ENCODE assay signal across 19 cellular contexts in the genomic region with DNA sequence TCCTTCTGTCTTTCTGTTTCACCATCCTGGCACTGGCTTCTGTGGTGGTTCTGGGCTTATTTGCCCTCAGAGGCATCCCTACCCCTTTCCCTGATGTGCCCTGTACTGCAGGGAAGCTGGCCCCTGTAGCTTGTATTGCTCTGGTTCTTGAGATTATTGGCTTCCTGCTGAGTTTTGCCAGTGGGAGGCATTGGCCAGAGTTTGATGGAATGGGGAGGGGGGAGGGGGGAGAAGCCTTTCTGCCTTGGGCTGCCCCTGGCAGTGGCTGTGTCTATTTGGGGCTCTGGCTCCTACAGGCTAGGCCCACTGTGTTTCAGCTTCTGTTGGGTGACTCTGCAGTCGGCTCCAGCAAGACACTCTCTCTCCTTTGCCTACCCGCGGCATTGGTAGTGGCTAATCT. TPM values are rescaled to one million over a fixed set of nuclear protein-coding genes. Genes with fewer than 3 reads are reported as not detected.
A peak's percentile ranks its signal among the peaks of the same experiment; 100 is the strongest.
DNase-seq lines count a peak whose midpoint lies in the region; ATAC-seq and TF ChIP-seq lines count a peak whose summit lies in the region.
"Had no signal": no experiment of that assay in that cellular context is flagged by ENCODE, and none has a peak within 500 bp of the region (broad histone marks: within the 10 kb centered on the region; RNA-seq: fewer than 3 reads in every experiment).

No MANE protein-coding gene starts in this region.

- POLR2A ChIA-PET in A673 (lab: Charles Lee; ENCODE audit: low non-redundant PET), result no interaction called here

- TF ChIP-seq POLR2A in suprapubic skin (IDR thresholded peaks at IDR 0.05), result no peak

- peak overlapping the region; percentile 31; the same call in 1 of the 2 replicates for H3K4me2 ChIP-seq in GM23338
- H3K4me2 ChIP-seq: SK-N-SH had no signal

- no peaks in the 10 kb centered on the region for H3K9me3 ChIP-seq in A673 (ENCODE audit: low read depth, low read length, poor library complexity, severe bottlenecking)
- H3K9me3 ChIP-seq in suprapubic skin, result no peaks in the 10 kb centered on the region
- H3K9me3 ChIP-seq in left lung, result no peaks in the 10 kb centered on the region
- H3K9me3 ChIP-seq: Caco-2, Peyer's patch, SK-N-SH had no signal

- peaks cover 10% of the 10 kb centered on the region; the same call in 2 of the 3 replicates for H3K9me3 Mint-ChIP-seq in GM23338
- H3K9me3 Mint-ChIP-seq: HFFc6 had no signal

- no peaks in the 10 kb centered on the region for H3K27me3 ChIP-seq in A673 (replicated peaks; ENCODE audit: insufficient read depth, low read depth, low read length, poor library complexity)
- no peaks in the 10 kb centered on the region for H3K27me3 ChIP-seq in GM23338 (ENCODE audit: insufficient read depth)
- H3K27me3 ChIP-seq in suprapubic skin, result no peaks in the 10 kb centered on the region
- H3K27me3 ChIP-seq in left lung, result no peaks in the 10 kb centered on the region
- H3K27me3 ChIP-seq: Peyer's patch had no signal

- H3K4me3 ChIP-seq in A673 (ENCODE audit: low read depth, low read length, poor library complexity, severe bottlenecking) (no peak overlapping the region), GM23338 (no peak overlapping the region), suprapubic skin (no peak overlapping the region), left lung (no peak overlapping the region)
- H3K4me3 ChIP-seq: Peyer's patch had no signal

- H3K4me1 Mint-ChIP-seq in GM23338, result peaks cover 20% of the 10 kb centered on the region
- H3K4me1 Mint-ChIP-seq: T-cell had no signal

- CTCF ChIA-PET in A673 (lab: Charles Lee), result interaction anchor here (0.6 to 0.7 kb wide), 2 partner anchors 54 to 480 kb away, joined by 3 to 8 read pairs; no protein-coding TSS in a partner anchor

- 0 out of 2 replicates have a peak overlapping the region, but pooled peaks have one; percentile 20 for H2AFZ ChIP-seq in GM23338

- H3K4me1 ChIP-seq in A673 (ENCODE audit: insufficient read depth, low read length, poor library complexity, severe bottlenecking) (peaks cover 12% of the 10 kb centered on the region), GM23338 (ENCODE audit: insufficient read depth) (peaks cover 14% of the 10 kb centered on the region), suprapubic skin (peaks cover 10% of the 10 kb centered on the region), left lung (no peaks in the 10 kb centered on the region)
- H3K4me1 ChIP-seq: Caco-2, Peyer's patch had no signal

- ATAC-seq in GM23338, result peak; percentile 76
- no peak for ATAC-seq in left lung
- ATAC-seq: Right ventricle myocardium inferior, T-cell had no signal

- H3K4me3 Mint-ChIP-seq in GM23338, result no peak overlapping the region
- H3K4me3 Mint-ChIP-seq: HFFc6, T-cell had no signal

- no TSS peak for BruUV-seq in A673 (replicated peaks; lab: Mats Ljungman, UMichigan)

- H3K27ac ChIP-seq in A673 (ENCODE audit: low read depth, low read length, poor library complexity, severe bottlenecking) (no peak overlapping the region), GM23338 (ENCODE audit: low read depth) (no peak overlapping the region), suprapubic skin (no peak overlapping the region), left lung (no peak overlapping the region)
- H3K27ac ChIP-seq: Peyer's patch had no signal

- TF ChIP-seq CTCF in A673 (conservative IDR thresholded peaks at IDR 0.05; ENCODE audit: low read depth, low read length), result no peak
- no peak for TF ChIP-seq CTCF in GM23338 (conservative IDR thresholded peaks at IDR 0.05; ENCODE audit: low read depth in 2 of 2)
- no peak for TF ChIP-seq CTCF in suprapubic skin (IDR thresholded peaks at IDR 0.05)
- no peak for TF ChIP-seq CTCF in left lung (IDR thresholded peaks at IDR 0.05)

- peak; percentile 62 for DNase-seq in A673 (ENCODE audit: low spot score)
- peak; percentile 16 for DNase-seq in GM23338 (ENCODE audit: low spot score)
- peak; percentile 19 for DNase-seq in NCI-H446 treated with DMSO at 0.1 percent for 48 hours (lab: John Stamatoyannopoulos, UW)
- peak; percentile 30 for DNase-seq in iPS-NIHi11 (ENCODE audit: low spot score)
- no peak for DNase-seq in suprapubic skin (ENCODE audit: low spot score in 2 of 2)
- no peak for DNase-seq in left lung
- DNase-seq in GM19238 (ENCODE audit: insufficient read length, low spot score), result no peak
- DNase-seq in putamen (ENCODE audit: low spot score), result no peak
- DNase-seq: ACHN, Caco-2, HFFc6, KBM-7, NCI-H1694, NCI-H2107, NCI-H774, Peyer's patch, SK-N-SH, T-cell had no signal

- H3K36me3 Mint-ChIP-seq in GM23338 (ENCODE audit: low read depth), result peaks cover 9% of the 10 kb centered on the region
- H3K36me3 Mint-ChIP-seq: T-cell had no signal

- H3K27me3 Mint-ChIP-seq in GM23338 (ENCODE audit: insufficient read depth, low read depth, poor library complexity), result peaks cover 4% of the 10 kb centered on the region

- intact Hi-C loops in A673 (cut with micrococcal nuclease; ENCODE audit: unreplicated experiment) (no loop called here), left lung (cut with DNase I) (no loop called here)

- H3F3A ChIP-seq in GM23338 (replicated peaks; ENCODE audit: low read depth), result no peaks in the 10 kb centered on the region

- no peaks in the 10 kb centered on the region for H3K79me2 ChIP-seq in GM23338 (replicated peaks; ENCODE audit: insufficient read depth)

- TF ChIP-seq EP300 in suprapubic skin (IDR thresholded peaks at IDR 0.05), result no peak

- no peak overlapping the region for H3K27ac Mint-ChIP-seq in GM23338
- H3K27ac Mint-ChIP-seq: HFFc6, T-cell had no signal

- H3K9me2 ChIP-seq in GM23338 (ENCODE audit: insufficient read depth), result peaks cover 3% of the 10 kb centered on the region; the same call in 1 of the 2 replicates
- H3K9me2 ChIP-seq: SK-N-SH had no signal

- no peaks in the 10 kb centered on the region for H4K20me1 ChIP-seq in GM23338 (replicated peaks; ENCODE audit: insufficient read depth)

- H3K36me3 ChIP-seq in A673 (ENCODE audit: insufficient read depth, low read length, poor library complexity, severe bottlenecking) (no peaks in the 10 kb centered on the region), GM23338 (ENCODE audit: insufficient read depth) (no peaks in the 10 kb centered on the region), suprapubic skin (no peaks in the 10 kb centered on the region), left lung (no peaks in the 10 kb centered on the region)
- H3K36me3 ChIP-seq: Peyer's patch had no signal

- WGBS in suprapubic skin, result 91% methylated on average over 3 of the region's 3 CpGs

TF ChIP-seq in GM23338, 12 proteins besides CTCF, POLR2A, EP300 and RAD21 (continues in another document):
- TF ChIP-seq CREB1 (CRISPR knock-in tag; IDR thresholded peaks at IDR 0.05; ENCODE audit: low read depth) (no peak), POLR2AphosphoS5 (IDR thresholded peaks at IDR 0.05; ENCODE audit: low read depth) (no peak), ZNF114 (CRISPR knock-in tag; IDR thresholded peaks at IDR 0.05) (no peak)
- TF ChIP-seq, protein P1, sequence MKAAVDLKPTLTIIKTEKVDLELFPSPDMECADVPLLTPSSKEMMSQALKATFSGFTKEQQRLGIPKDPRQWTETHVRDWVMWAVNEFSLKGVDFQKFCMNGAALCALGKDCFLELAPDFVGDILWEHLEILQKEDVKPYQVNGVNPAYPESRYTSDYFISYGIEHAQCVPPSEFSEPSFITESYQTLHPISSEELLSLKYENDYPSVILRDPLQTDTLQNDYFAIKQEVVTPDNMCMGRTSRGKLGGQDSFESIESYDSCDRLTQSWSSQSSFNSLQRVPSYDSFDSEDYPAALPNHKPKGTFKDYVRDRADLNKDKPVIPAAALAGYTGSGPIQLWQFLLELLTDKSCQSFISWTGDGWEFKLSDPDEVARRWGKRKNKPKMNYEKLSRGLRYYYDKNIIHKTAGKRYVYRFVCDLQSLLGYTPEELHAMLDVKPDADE (IDR thresholded peaks at IDR 0.05), result no peak
- TF ChIP-seq, protein P2, sequence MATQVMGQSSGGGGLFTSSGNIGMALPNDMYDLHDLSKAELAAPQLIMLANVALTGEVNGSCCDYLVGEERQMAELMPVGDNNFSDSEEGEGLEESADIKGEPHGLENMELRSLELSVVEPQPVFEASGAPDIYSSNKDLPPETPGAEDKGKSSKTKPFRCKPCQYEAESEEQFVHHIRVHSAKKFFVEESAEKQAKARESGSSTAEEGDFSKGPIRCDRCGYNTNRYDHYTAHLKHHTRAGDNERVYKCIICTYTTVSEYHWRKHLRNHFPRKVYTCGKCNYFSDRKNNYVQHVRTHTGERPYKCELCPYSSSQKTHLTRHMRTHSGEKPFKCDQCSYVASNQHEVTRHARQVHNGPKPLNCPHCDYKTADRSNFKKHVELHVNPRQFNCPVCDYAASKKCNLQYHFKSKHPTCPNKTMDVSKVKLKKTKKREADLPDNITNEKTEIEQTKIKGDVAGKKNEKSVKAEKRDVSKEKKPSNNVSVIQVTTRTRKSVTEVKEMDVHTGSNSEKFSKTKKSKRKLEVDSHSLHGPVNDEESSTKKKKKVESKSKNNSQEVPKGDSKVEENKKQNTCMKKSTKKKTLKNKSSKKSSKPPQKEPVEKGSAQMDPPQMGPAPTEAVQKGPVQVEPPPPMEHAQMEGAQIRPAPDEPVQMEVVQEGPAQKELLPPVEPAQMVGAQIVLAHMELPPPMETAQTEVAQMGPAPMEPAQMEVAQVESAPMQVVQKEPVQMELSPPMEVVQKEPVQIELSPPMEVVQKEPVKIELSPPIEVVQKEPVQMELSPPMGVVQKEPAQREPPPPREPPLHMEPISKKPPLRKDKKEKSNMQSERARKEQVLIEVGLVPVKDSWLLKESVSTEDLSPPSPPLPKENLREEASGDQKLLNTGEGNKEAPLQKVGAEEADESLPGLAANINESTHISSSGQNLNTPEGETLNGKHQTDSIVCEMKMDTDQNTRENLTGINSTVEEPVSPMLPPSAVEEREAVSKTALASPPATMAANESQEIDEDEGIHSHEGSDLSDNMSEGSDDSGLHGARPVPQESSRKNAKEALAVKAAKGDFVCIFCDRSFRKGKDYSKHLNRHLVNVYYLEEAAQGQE (IDR thresholded peaks at IDR 0.05; ENCODE audit: unreplicated experiment), result no peak

RNA-seq across cellular contexts. Expression of a gene that starts 41.6 kb away (rescaled TPM):
- total RNA-seq in A673 (2021) (10.9 and 11.0 TPM in 2 replicates), suprapubic skin (10 to 100 TPM in 2 of 4 donors, 1 to 10 TPM in 2; 6.3 to 22.0 (median 13.4) TPM), left lung (1 to 10 TPM; 5.9 to 6.3 TPM)
- 0.97 and 4.0 TPM in 2 replicates for total RNA-seq in GM23338 (2014; rRNA removed; shearing (Covaris generic))
- polyA plus RNA-seq in GM23338 (2016; fragmentation: Nextera tagmentation; extraction: Ambion mirVana), result 0.37 and 0.64 TPM in 2 replicates

Comparison
In these comparisons a context has a peak if more than half of its experiments do, and no peak if none do; other contexts are left out.
1. DNase-seq: peak in A673 (single experiment), GM23338 (single experiment), NCI-H446 treated with DMSO at 0.1 percent for 48 hours (single experiment) and iPS-NIHi11 (single experiment); none in suprapubic skin (0 of 2), left lung (0 of 2), GM19238 (single experiment) and putamen (single experiment).